In genomic region chr9:134346840-134347239, GRCh38 we compare ENCODE assay signal across 17 cellular contexts. TPM values are rescaled to one million over a fixed set of nuclear protein-coding genes. Genes with fewer than 3 reads are reported as not detected.
DNase-seq lines count a peak whose midpoint lies in the region; ATAC-seq and TF ChIP-seq lines count a peak whose summit lies in the region.
"Had no signal": no experiment of that assay in that cellular context is flagged by ENCODE, and none has a peak within 500 bp of the region (broad histone marks: within the 10 kb centered on the region; RNA-seq: fewer than 3 reads in every experiment).

No MANE protein-coding gene starts in this region.

- no peaks in the 10 kb centered on the region for H3K27me3 ChIP-seq in BLaER1 treated with 17β-estradiol and CSF1 and Interleukin-3, amounts not matched to agents 10 nM and 100 nM
- no peaks in the 10 kb centered on the region for H3K27me3 ChIP-seq in WERI-Rb-1 (ENCODE audit: insufficient read depth, low read depth, severe bottlenecking)
- no peaks in the 10 kb centered on the region for H3K27me3 ChIP-seq in mesenchymal stem cell (ENCODE audit: control insufficient read depth in 1 of 2, insufficient read depth in 1 of 2, low read length in 2 of 2)
- H3K27me3 ChIP-seq in psoas muscle (ENCODE audit: insufficient read depth in 3 of 3, low read length in 2 of 3), result no peaks in the 10 kb centered on the region
- no peaks in the 10 kb centered on the region for H3K27me3 ChIP-seq in osteoblast (ENCODE audit: insufficient read depth, low read length)
- H3K27me3 ChIP-seq in stomach, result no peaks in the 10 kb centered on the region

- H3K14ac ChIP-seq in mesenchymal stem cell (ENCODE audit: low read length in 2 of 2), result no peak overlapping the region

- H4K91ac ChIP-seq in mesenchymal stem cell (ENCODE audit: low read length), result no peak overlapping the region

- DNase-seq in WERI-Rb-1 (no peak), mesenchymal stem cell (no peak), psoas muscle (no peak), osteoblast (ENCODE audit: insufficient read length, low spot score, missing footprints) (no peak), stomach (no peak), NCI-H2171 treated with DMSO at 0.1 percent for 48 hours (lab: John Stamatoyannopoulos, UW) (no peak)
- DNase-seq: ACHN; Caco-2; CD8-positive, alpha-beta memory T cell; DND-41; GDM1; HFFc6; IMR-90 had no signal

- TF ChIP-seq CTCF in WERI-Rb-1 (IDR thresholded peaks at IDR 0.05; ENCODE audit: low read depth, low read length) (no peak), psoas muscle (IDR thresholded peaks at IDR 0.05) (no peak), osteoblast (IDR thresholded peaks at IDR 0.05; ENCODE audit: extremely low read depth, low read depth, low read length) (no peak), stomach (IDR thresholded peaks at IDR 0.05) (no peak)

- whole genome bisulfite sequencing in mesenchymal stem cell, result 95% methylated on average over 5 of the region's 5 CpGs
- WGBS in psoas muscle, 3 donors, result 95 to 100% (median 96%) methylated on average over 5 of the region's 5 CpGs
- WGBS in stomach, 5 donors, result 92 to 99% (median 98%) methylated on average over 5 of the region's 5 CpGs

- no peak overlapping the region for H4K8ac ChIP-seq in mesenchymal stem cell (ENCODE audit: low read length)

- no peak overlapping the region; a peak in 1 of 20 replicates for H3K4me3 ChIP-seq in BLaER1 treated with 17β-estradiol and CSF1 and Interleukin-3, amounts not matched to agents 10 nM and 100 nM
- H3K4me3 ChIP-seq in WERI-Rb-1 (ENCODE audit: low read depth, low read length), result no peak overlapping the region
- H3K4me3 ChIP-seq in mesenchymal stem cell (ENCODE audit: insufficient read depth in 1 of 2, low read depth in 1 of 2, low read length in 2 of 2), result no peak overlapping the region
- H3K4me3 ChIP-seq in psoas muscle, result no peak overlapping the region
- H3K4me3 ChIP-seq in osteoblast (ENCODE audit: insufficient read depth, low read length), result no peak overlapping the region
- H3K4me3 ChIP-seq in stomach, result no peak overlapping the region
- H3K4me3 ChIP-seq: GM23338, HAP-1 had no signal

- no peak overlapping the region for H2BK12ac ChIP-seq in mesenchymal stem cell (ENCODE audit: low read length in 2 of 2)

- no peak overlapping the region for H2BK15ac ChIP-seq in mesenchymal stem cell (ENCODE audit: low read depth, poor library complexity, severe bottlenecking)

- H2AK5ac ChIP-seq in mesenchymal stem cell (ENCODE audit: low read length, severe bottlenecking), result peak overlapping the region; percentile 18

- peak overlapping the region; percentile 87 to 99 (median 92) for H3K4me2 ChIP-seq in BLaER1 treated with 17β-estradiol and CSF1 and Interleukin-3, amounts not matched to agents 10 nM and 100 nM
- H3K4me2 ChIP-seq in mesenchymal stem cell (ENCODE audit: low read length, poor library complexity, severe bottlenecking) (no peak overlapping the region), osteoblast (ENCODE audit: insufficient read depth, low read length) (no peak overlapping the region)
- H3K4me2 ChIP-seq: GM23338 had no signal

- H3K23ac ChIP-seq in mesenchymal stem cell (ENCODE audit: low read length in 2 of 2), result no peak overlapping the region

- H3K79me1 ChIP-seq in mesenchymal stem cell (replicated peaks; ENCODE audit: low read length, poor library complexity, severe bottlenecking), result peaks cover 75% of the 10 kb centered on the region

- H2BK120ac ChIP-seq in mesenchymal stem cell (ENCODE audit: low read depth, low read length), result no peak overlapping the region

- H3K9ac ChIP-seq in BLaER1 treated with 17β-estradiol and CSF1 and Interleukin-3, amounts not matched to agents 10 nM and 100 nM, result peak overlapping the region in 5 of 11 experiments; percentile 4 to 24 (median 12); a peak in 3 of 22 replicates
- H3K9ac ChIP-seq in mesenchymal stem cell (ENCODE audit: low read length), result no peak overlapping the region

- H2BK5ac ChIP-seq in mesenchymal stem cell (ENCODE audit: low read depth, low read length, poor library complexity, severe bottlenecking), result no peak overlapping the region

- no peak for TF ChIP-seq EP300 in stomach (IDR thresholded peaks at IDR 0.05)

- intact Hi-C loops in psoas muscle (cut with DNase I), result no loop called here
- intact Hi-C loops in stomach (cut with DNase I; ENCODE audit: low total_unique reads), result no loop called here

- no peaks in the 10 kb centered on the region for H3K9me3 ChIP-seq in BLaER1 treated with 17β-estradiol and CSF1 and Interleukin-3, amounts not matched to agents 10 nM and 100 nM (replicated peaks in 1 of 11)
- no peaks in the 10 kb centered on the region for H3K9me3 ChIP-seq in WERI-Rb-1 (ENCODE audit: severe bottlenecking)
- no peaks in the 10 kb centered on the region for H3K9me3 ChIP-seq in mesenchymal stem cell (ENCODE audit: control insufficient read depth, low read length)
- H3K9me3 ChIP-seq in psoas muscle, result no peaks in the 10 kb centered on the region
- no peaks in the 10 kb centered on the region for H3K9me3 ChIP-seq in osteoblast (ENCODE audit: low read depth, low read length)
- no peaks in the 10 kb centered on the region for H3K9me3 ChIP-seq in stomach
- H3K9me3 ChIP-seq: Caco-2, HAP-1 had no signal

- no peak for TF ChIP-seq POLR2A in stomach (IDR thresholded peaks at IDR 0.05)

- peaks cover 99 to 100% (median 100%) of the 10 kb centered on the region in 10 experiments for H3K4me1 ChIP-seq in BLaER1 treated with 17β-estradiol and CSF1 and Interleukin-3, amounts not matched to agents 10 nM and 100 nM
- H3K4me1 ChIP-seq in mesenchymal stem cell (ENCODE audit: control insufficient read depth, insufficient read depth, low read depth, low read length), result peaks cover 78% of the 10 kb centered on the region
- H3K4me1 ChIP-seq in psoas muscle, result peaks cover 100% of the 10 kb centered on the region
- peaks cover 18% of the 10 kb centered on the region for H3K4me1 ChIP-seq in osteoblast (ENCODE audit: insufficient read depth, low read length)
- peaks cover 80 to 100% (median 96%) of the 10 kb centered on the region in 4 donors for H3K4me1 ChIP-seq in stomach
- H3K4me1 ChIP-seq: Caco-2, HAP-1 had no signal

- H3K27ac ChIP-seq in BLaER1 treated with 17β-estradiol and CSF1 and Interleukin-3, amounts not matched to agents 10 nM and 100 nM, result no peak overlapping the region; a peak in 1 of 22 replicates
- H3K27ac ChIP-seq in WERI-Rb-1, result 0 out of 2 replicates have a peak overlapping the region, but pooled peaks have one; percentile 25
- no peak overlapping the region for H3K27ac ChIP-seq in mesenchymal stem cell (ENCODE audit: low read length, poor library complexity, severe bottlenecking)
- peak overlapping the region; percentile 53 for H3K27ac ChIP-seq in psoas muscle
- H3K27ac ChIP-seq in osteoblast (ENCODE audit: low read depth, low read length), result no peak overlapping the region
- H3K27ac ChIP-seq in stomach, result peak overlapping the region in 1 of 5 donors; percentile 4

- no peak for ATAC-seq in psoas muscle
- ATAC-seq in HG02678 (IDR thresholded peaks at IDR 0.05; ENCODE audit: unreplicated experiment), result no peak
- ATAC-seq: GM23338 had no signal

- H3K18ac ChIP-seq in mesenchymal stem cell (ENCODE audit: low read depth in 1 of 2, low read length in 2 of 2), result no peak overlapping the region

- H3K36me3 ChIP-seq in BLaER1 treated with 17β-estradiol and CSF1 and Interleukin-3, amounts not matched to agents 10 nM and 100 nM, result peaks cover 0 to 19% (median 0%) of the 10 kb centered on the region in 11 experiments; a peak in 4 of 22 replicates
- H3K36me3 ChIP-seq in WERI-Rb-1 (no peaks in the 10 kb centered on the region; the same call in 1 of the 2 replicates), mesenchymal stem cell (ENCODE audit: control insufficient read depth in 1 of 2, insufficient read depth in 2 of 2, low read depth in 1 of 2, low read length in 2 of 2) (peaks cover 0 to 33% of the 10 kb centered on the region in 2 experiments), psoas muscle (ENCODE audit: insufficient read depth in 1 of 2, low read depth in 1 of 2) (no peaks in the 10 kb centered on the region), osteoblast (ENCODE audit: insufficient read depth, low read length) (no peaks in the 10 kb centered on the region), stomach (peaks cover 0 to 4% (median 0%) of the 10 kb centered on the region in 4 donors)
- H3K36me3 ChIP-seq: HAP-1 had no signal

- H2AFZ ChIP-seq in mesenchymal stem cell (ENCODE audit: low read depth, low read length) (no peak overlapping the region), osteoblast (ENCODE audit: low read length) (no peak overlapping the region)
- H2AFZ ChIP-seq: GM23338 had no signal

- H3K4ac ChIP-seq in mesenchymal stem cell (ENCODE audit: low read depth in 1 of 2, low read length in 2 of 2), result no peak overlapping the region

- peaks cover 100% of the 10 kb centered on the region for H3K79me2 ChIP-seq in osteoblast (ENCODE audit: insufficient read depth, low read length)

- H4K20me1 ChIP-seq in BLaER1 treated with 17β-estradiol and CSF1 and Interleukin-3, amounts not matched to agents 10 nM and 100 nM, result peaks cover 83 to 100% (median 100%) of the 10 kb centered on the region in 11 experiments
- peaks cover 95% of the 10 kb centered on the region for H4K20me1 ChIP-seq in osteoblast (ENCODE audit: insufficient read depth, low read length)

RNA-seq across cellular contexts. Expression of gene RXRA, which starts 20.6 kb away (rescaled TPM):
- 37.8 TPM for polyA plus RNA-seq in mesenchymal stem cell (2013, experiment 1 of 2)
- polyA plus RNA-seq in mesenchymal stem cell (2013, experiment 2 of 2), result 38.3 TPM
- total RNA-seq in psoas muscle (100 to 1,000 TPM in 3 of 4 donors, 10 to 100 TPM in 1; 84.3 to 192 (median 147) TPM), osteoblast (25.3 and 26.4 TPM in 2 replicates), stomach (10 to 100 TPM; 14.0 to 68.4 (median 35.9) TPM)
- polyA plus RNA-seq in psoas muscle (100 to 1,000 TPM in 1 of 3 donors, 10 to 100 TPM in 2; 37.7 to 156 (median 76.4) TPM), stomach (10 to 100 TPM; 17.4 to 34.1 (median 24.4) TPM)

Comparison
In these comparisons a context has a peak if more than half of its experiments do, and no peak if none do; other contexts are left out.
1. H3K27ac ChIP-seq: peak in WERI-Rb-1 (single experiment) and psoas muscle (single experiment); none in BLaER1 treated with 17β-estradiol and CSF1 and Interleukin-3, amounts not matched to agents 10 nM and 100 nM (0 of 11), mesenchymal stem cell (single experiment) and osteoblast (single experiment).
2. H3K4me2 ChIP-seq: peak in BLaER1 treated with 17β-estradiol and CSF1 and Interleukin-3, amounts not matched to agents 10 nM and 100 nM (11 of 11); none in mesenchymal stem cell (single experiment) and osteoblast (single experiment).